Comparison of ENCODE assay signal across 18 cellular contexts in genomic region chr11:95429376-95429907, GRCh38.
"Had no signal": no experiment of that assay in that cellular context is flagged by ENCODE, and none has a peak within 500 bp of the region (broad histone marks: within the 10 kb centered on the region; RNA-seq: fewer than 3 reads in every experiment).

No MANE protein-coding gene starts in this region.

- H3K36me3 Mint-ChIP-seq: natural killer cell treated with Interleukin-12 subunit alpha and Interleukin-12 subunit beta and Interleukin-15 and Interleukin-18, amount 100 ng/mL, for 72 hours; stimulated activated naive B cell treated with anti-CD40 and anti-IgM and Interleukin-4, amounts not matched to agents 10 μg/mL and 1 μg/mL and 100 μg/mL, for 72 hours had no signal

- DNase-seq: activated CD4-positive, alpha-beta memory T cell treated with anti-CD3 and anti-CD28 coated beads, Interleukin-2, amount 10 ng/mL, durations not matched to agents 7 days and 5 days; activated CD4-positive, alpha-beta T cell treated with anti-CD3 and anti-CD28 coated beads for 48 hours; activated CD4-positive, CD25-positive, alpha-beta regulatory T cell; activated naive CD4-positive, alpha-beta T cell treated with anti-CD3 and anti-CD28 coated beads for 36 hours; activated T-cell treated with anti-CD3 and anti-CD28 coated beads, Interleukin-2, amount 50 U/mL, for 24 hours; cerebellar nuclear complex; cortex of kidney; stimulated activated naive B cell treated with anti-CD40 and anti-IgM and Interleukin-4, amounts not matched to agents 10 μg/mL and 1 μg/mL and 100 μg/mL, for 72 hours; upper lobe of left lung had no signal

- H3K4me3 ChIP-seq: ascending aorta, hepatocyte, lung, thoracic aorta, upper lobe of left lung had no signal

- H3K27ac Mint-ChIP-seq: activated CD4-positive, alpha-beta memory T cell treated with anti-CD3 and anti-CD28 coated beads, Interleukin-2, amount 10 ng/mL, durations not matched to agents 7 days and 5 days; activated naive CD4-positive, alpha-beta T cell treated with anti-CD3 and anti-CD28 coated beads for 36 hours; activated T-cell treated with anti-CD3 and anti-CD28 coated beads, Interleukin-2, amount 50 U/mL, for 24 hours; activated T-helper 2 cell treated with anti-CD3 and anti-CD28 coated beads, Interferon-gamma antibody, Interleukin-2, Interleukin-4, amounts not matched to agents 10 μg/mL and 5 μg/mL and 100 μg/mL, durations not matched to agents 14 hours and 24 hours and 36 hours; natural killer cell treated with Interleukin-12 subunit alpha and Interleukin-12 subunit beta and Interleukin-15 and Interleukin-18, amount 100 ng/mL, for 72 hours; stimulated activated naive B cell treated with anti-CD40 and anti-IgM and Interleukin-4, amounts not matched to agents 10 μg/mL and 1 μg/mL and 100 μg/mL, for 72 hours had no signal

- H3K9me3 Mint-ChIP-seq: activated CD4-positive, alpha-beta memory T cell treated with anti-CD3 and anti-CD28 coated beads, Interleukin-2, amount 10 ng/mL, durations not matched to agents 7 days and 5 days; activated naive CD4-positive, alpha-beta T cell treated with anti-CD3 and anti-CD28 coated beads for 36 hours; activated T-cell treated with anti-CD3 and anti-CD28 coated beads, Interleukin-2, amount 50 U/mL, for 24 hours; activated T-helper 2 cell treated with anti-CD3 and anti-CD28 coated beads, Interferon-gamma antibody, Interleukin-2, Interleukin-4, amounts not matched to agents 10 μg/mL and 5 μg/mL and 100 μg/mL, durations not matched to agents 14 hours and 24 hours and 36 hours; natural killer cell treated with Interleukin-12 subunit alpha and Interleukin-12 subunit beta and Interleukin-15 and Interleukin-18, amount 100 ng/mL, for 72 hours had no signal

- H3K4me3 Mint-ChIP-seq: activated CD4-positive, alpha-beta memory T cell treated with anti-CD3 and anti-CD28 coated beads, Interleukin-2, amount 10 ng/mL, durations not matched to agents 7 days and 5 days; activated naive CD4-positive, alpha-beta T cell treated with anti-CD3 and anti-CD28 coated beads for 36 hours; activated T-cell treated with anti-CD3 and anti-CD28 coated beads, Interleukin-2, amount 50 U/mL, for 24 hours; natural killer cell treated with Interleukin-12 subunit alpha and Interleukin-12 subunit beta and Interleukin-15 and Interleukin-18, amount 100 ng/mL, for 72 hours; stimulated activated naive B cell treated with anti-CD40 and anti-IgM and Interleukin-4, amounts not matched to agents 10 μg/mL and 1 μg/mL and 100 μg/mL, for 72 hours had no signal

- ATAC-seq: esophagus mucosa; left lobe of liver; natural killer cell treated with Interleukin-12 subunit alpha and Interleukin-12 subunit beta and Interleukin-15 and Interleukin-18, amount 100 ng/mL, for 72 hours; sciatic nerve; stimulated activated naive B cell treated with anti-CD40 and anti-IgM and Interleukin-4, amounts not matched to agents 10 μg/mL and 1 μg/mL and 100 μg/mL, for 72 hours had no signal
